In the genomic region with DNA sequence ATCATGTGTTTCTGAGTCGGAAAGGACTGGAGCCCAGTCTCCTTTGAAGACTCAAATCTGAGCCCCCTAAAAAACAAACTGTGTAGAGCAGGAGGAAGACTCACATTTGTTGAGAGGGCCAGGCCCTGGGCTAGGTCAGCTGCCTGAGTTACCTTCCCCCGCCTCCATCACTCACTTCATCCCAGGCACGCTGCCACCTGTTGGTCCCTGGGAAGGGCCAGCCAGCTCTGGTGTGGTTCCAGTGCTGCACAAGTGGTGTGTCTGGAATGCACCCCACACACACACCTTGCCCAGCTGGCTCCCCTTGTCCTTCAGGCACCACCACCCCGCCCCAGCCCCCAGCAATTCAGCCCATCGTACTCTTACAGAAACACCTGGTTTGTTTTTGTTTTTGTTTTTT, we compare ENCODE assay signal across 1 cellular context.
TF ChIP-seq lines count a peak whose summit lies in the region.

No MANE protein-coding gene starts in this region.

TF ChIP-seq in K562, 482 proteins besides CTCF, POLR2A, EP300 and RAD21:
- TF ChIP-seq, protein P1, sequence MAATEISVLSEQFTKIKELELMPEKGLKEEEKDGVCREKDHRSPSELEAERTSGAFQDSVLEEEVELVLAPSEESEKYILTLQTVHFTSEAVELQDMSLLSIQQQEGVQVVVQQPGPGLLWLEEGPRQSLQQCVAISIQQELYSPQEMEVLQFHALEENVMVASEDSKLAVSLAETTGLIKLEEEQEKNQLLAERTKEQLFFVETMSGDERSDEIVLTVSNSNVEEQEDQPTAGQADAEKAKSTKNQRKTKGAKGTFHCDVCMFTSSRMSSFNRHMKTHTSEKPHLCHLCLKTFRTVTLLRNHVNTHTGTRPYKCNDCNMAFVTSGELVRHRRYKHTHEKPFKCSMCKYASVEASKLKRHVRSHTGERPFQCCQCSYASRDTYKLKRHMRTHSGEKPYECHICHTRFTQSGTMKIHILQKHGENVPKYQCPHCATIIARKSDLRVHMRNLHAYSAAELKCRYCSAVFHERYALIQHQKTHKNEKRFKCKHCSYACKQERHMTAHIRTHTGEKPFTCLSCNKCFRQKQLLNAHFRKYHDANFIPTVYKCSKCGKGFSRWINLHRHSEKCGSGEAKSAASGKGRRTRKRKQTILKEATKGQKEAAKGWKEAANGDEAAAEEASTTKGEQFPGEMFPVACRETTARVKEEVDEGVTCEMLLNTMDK (IDR thresholded peaks at IDR 0.05; ENCODE audit: borderline replicate concordance, insufficient read depth, low read depth, low read length, poor library complexity, severe bottlenecking), result peak; percentile 23
- TF ChIP-seq NCOR1 (IDR thresholded peaks at IDR 0.05), result no peak
